ENCODE assay signal across 8 cellular contexts in the genomic region with DNA sequence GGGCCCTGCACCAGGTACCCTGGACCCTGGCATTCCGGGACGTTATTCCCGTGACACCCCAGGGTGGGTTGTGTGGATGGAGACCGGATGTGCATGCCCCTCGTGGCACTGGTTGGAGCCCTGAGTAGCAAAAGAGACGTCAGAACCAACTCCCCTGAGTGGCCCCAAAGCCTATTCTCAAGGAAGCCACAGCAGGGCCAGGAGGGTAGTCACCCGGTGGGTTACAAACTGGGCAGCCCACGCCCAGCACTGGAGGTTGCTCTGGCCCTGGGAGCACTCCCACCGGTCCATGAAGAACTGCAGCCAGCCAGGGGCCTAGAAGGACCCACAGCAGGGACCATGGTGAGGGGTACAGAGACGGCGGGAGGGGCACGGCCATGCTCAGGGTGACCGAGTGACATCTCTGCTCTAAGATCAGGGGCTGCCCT. TPM values are rescaled to one million over a fixed set of nuclear protein-coding genes. Genes with fewer than 3 reads are reported as not detected.
DNase-seq lines count a peak whose midpoint lies in the region; ATAC-seq lines count a peak whose summit lies in the region.

No MANE protein-coding gene starts in this region.

- H3K9me3 ChIP-seq in SJSA1 (replicated peaks): no peaks in the 10 kb centered on the region
- no peaks in the 10 kb centered on the region for H3K9me3 ChIP-seq in esophagus (ENCODE audit: control insufficient read depth in 2 of 2, insufficient read depth in 1 of 2, low read depth in 1 of 2, low read length in 1 of 2)
- no peaks in the 10 kb centered on the region for H3K9me3 ChIP-seq in skeletal muscle satellite cell (replicated peaks; ENCODE audit: low read length)

- H3K4me3 ChIP-seq in SJSA1 (0 out of 2 replicates have a peak overlapping the region, but pooled peaks have one; percentile 5), esophagus (ENCODE audit: low read depth in 1 of 2, low read length in 2 of 2) (peak overlapping the region; percentile 28 to 44), skeletal muscle satellite cell (ENCODE audit: low read length) (peak overlapping the region; percentile 72)

- peak overlapping the region; percentile 97 for H3K4me2 ChIP-seq in skeletal muscle satellite cell (ENCODE audit: low read length)

- H3K27me3 ChIP-seq in SJSA1 (replicated peaks): no peaks in the 10 kb centered on the region
- no peaks in the 10 kb centered on the region for H3K27me3 ChIP-seq in esophagus (ENCODE audit: control insufficient read depth in 1 of 2, insufficient read depth in 2 of 2, low read length in 2 of 2)
- no peaks in the 10 kb centered on the region for H3K27me3 ChIP-seq in skeletal muscle satellite cell (ENCODE audit: control insufficient read depth, insufficient read depth, low read length)

- peak overlapping the region; percentile 86 for H3K9ac ChIP-seq in skeletal muscle satellite cell (ENCODE audit: low read depth, low read length)

- 12 to 15% methylated on average over 13 of the region's 13 CpGs for WGBS in esophagus, 2 donors

- H3K36me3 ChIP-seq in SJSA1: peaks cover 11% of the 10 kb centered on the region; the same call in 1 of the 2 replicates
- H3K36me3 ChIP-seq in esophagus (ENCODE audit: control insufficient read depth in 2 of 2, insufficient read depth in 2 of 2, low read length in 1 of 2): peaks cover 0 to 3% of the 10 kb centered on the region in 2 donors
- peaks cover 2% of the 10 kb centered on the region for H3K36me3 ChIP-seq in skeletal muscle satellite cell (ENCODE audit: insufficient read depth, low read length)

- H3K4me1 ChIP-seq in SJSA1 (replicated peaks): peaks cover 24% of the 10 kb centered on the region
- H3K4me1 ChIP-seq in esophagus (ENCODE audit: control insufficient read depth in 2 of 2, insufficient read depth in 2 of 2, low read length in 1 of 2): peaks cover 14 to 62% of the 10 kb centered on the region in 2 donors
- H3K4me1 ChIP-seq in skeletal muscle satellite cell (ENCODE audit: control insufficient read depth, insufficient read depth, low read length): peaks cover 62% of the 10 kb centered on the region

- ATAC-seq in GM21825 (IDR thresholded peaks at IDR 0.05; ENCODE audit: unreplicated experiment) (peak; percentile 1), HG02642 (IDR thresholded peaks at IDR 0.05; ENCODE audit: poor library complexity, unreplicated experiment) (no peak)

- no peak for DNase-seq in SJSA1 (ENCODE audit: low read depth in 1 of 2, low spot score in 2 of 2)
- no peak for DNase-seq in activated effector memory CD4-positive, alpha-beta T cell treated with anti-CD3 and anti-CD28 coated beads, Interleukin-2, amount 50 U/mL, for 16 hours
- no peak for DNase-seq in SKM-1 treated with dmso at 0.1 percent for 144 hours (lab: John Stamatoyannopoulos, UW; ENCODE audit: unreplicated experiment)
- DNase-seq in putamen (ENCODE audit: low spot score): no peak

- peak overlapping the region; percentile 31; the same call in 1 of the 2 replicates for H3K27ac ChIP-seq in SJSA1
- peak overlapping the region; percentile 95 to 97 for H3K27ac ChIP-seq in esophagus (ENCODE audit: low read depth in 2 of 2, low read length in 1 of 2)

RNA-seq across cellular contexts. Expression of a gene that starts 7.5 kb away (rescaled TPM):
- 5.6 and 8.7 TPM in 2 replicates for total RNA-seq in SJSA1 (2014; rRNA removed; shearing (Covaris generic))
- polyA plus RNA-seq in esophagus: 10 to 100 TPM in 1 of 2 donors, 1 to 10 TPM in 1; 9.3 to 13.5 TPM
- 12.9 and 13.2 TPM in 2 replicates for total RNA-seq in skeletal muscle satellite cell (2012; rRNA removed)

RNA-seq across cellular contexts. Expression of a gene that starts 7.6 kb away (rescaled TPM):
- total RNA-seq in SJSA1 (2014; rRNA removed; shearing (Covaris generic)): 14.1 and 36.2 TPM in 2 replicates
- polyA plus RNA-seq in esophagus: 10 to 100 TPM; 13.9 to 27.4 TPM
- 10.7 and 13.7 TPM in 2 replicates for total RNA-seq in skeletal muscle satellite cell (2012; rRNA removed)

RNA-seq across cellular contexts. Expression of a gene that starts 29.5 kb away (rescaled TPM):
- total RNA-seq in SJSA1 (2014; rRNA removed; shearing (Covaris generic)): 91.9 and 101 TPM in 2 replicates
- polyA plus RNA-seq in esophagus: 10 to 100 TPM; 73.9 to 76.2 TPM
- total RNA-seq in skeletal muscle satellite cell (2012; rRNA removed): 61.8 and 64.4 TPM in 2 replicates

RNA-seq across cellular contexts. Expression of a gene that starts 43.8 kb away (rescaled TPM):
- total RNA-seq in SJSA1 (2014; rRNA removed; shearing (Covaris generic)): 2.7 and 3.8 TPM in 2 replicates
- 1 to 10 TPM in 1 of 2 donors, under 1 TPM in 1; 0.68 to 1.2 TPM for polyA plus RNA-seq in esophagus
- total RNA-seq in skeletal muscle satellite cell (2012; rRNA removed): 0.76 and 0.87 TPM in 2 replicates

RNA-seq across cellular contexts. Expression of a gene that starts 49.4 kb away (rescaled TPM):
- total RNA-seq in SJSA1 (2014; rRNA removed; shearing (Covaris generic)): 2.4 and 9.1 TPM in 2 replicates
- polyA plus RNA-seq in esophagus: 1 to 10 TPM; 6.4 to 6.9 TPM
- 3.3 and 3.5 TPM in 2 replicates for total RNA-seq in skeletal muscle satellite cell (2012; rRNA removed)

Comparison
In these comparisons a context has a peak if more than half of its experiments do, and no peak if none do; other contexts are left out.
1. H3K4me3 ChIP-seq: peak in every context shown above with its lines; median percentile 72 in skeletal muscle satellite cell; 36 in esophagus; 5 in SJSA1.